9 cellular contexts compared by ENCODE assay signal in the genomic region with DNA sequence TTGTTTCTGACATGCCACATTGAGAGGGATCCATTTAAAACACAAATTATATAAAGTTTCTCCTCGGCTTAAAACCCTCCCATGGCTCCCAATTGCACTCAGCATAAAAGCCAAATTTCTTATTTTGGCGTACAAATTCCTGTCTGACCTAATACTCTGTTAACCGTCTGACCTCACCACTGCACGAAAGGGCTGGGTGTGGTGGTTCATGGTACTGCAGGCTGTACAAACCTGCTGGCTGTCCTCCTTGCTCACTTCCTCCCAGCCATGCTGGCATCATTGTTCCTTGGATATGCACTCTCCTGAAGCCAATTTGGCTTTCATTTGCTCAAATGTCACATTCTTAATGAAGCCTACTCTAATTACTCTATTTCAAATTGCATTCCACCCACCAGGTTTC.
DNase-seq lines count a peak whose midpoint lies in the region; ATAC-seq, FAIRE-seq and TF ChIP-seq lines count a peak whose summit lies in the region.
"Had no signal": no experiment of that assay in that cellular context is flagged by ENCODE, and none has a peak within 500 bp of the region (broad histone marks: within the 10 kb centered on the region; RNA-seq: fewer than 3 reads in every experiment).

No MANE protein-coding gene starts in this region.

- no peaks in the 10 kb centered on the region for H3K79me2 ChIP-seq in GM12878 (ENCODE audit: control insufficient read depth, insufficient read depth, low read length)

- H3K4me2 ChIP-seq in GM12878 (ENCODE audit: control insufficient read depth, insufficient read depth), result no peak overlapping the region

- CTCF ChIA-PET in GM12878 (lab: Yijun Ruan, JAX), result no interaction called here

- no peak for TF ChIP-seq EP300 in GM12878 (IDR thresholded peaks at IDR 0.05; ENCODE audit: borderline replicate concordance in 1 of 2, control insufficient read depth in 1 of 2, low read depth in 2 of 2, low read length in 2 of 2)

- WGBS in GM12878 (ENCODE audit: insufficient coverage, insufficient replicate concordance, low lambda C conversion rate, missing lambda C conversion rate), result 1% methylated on average over 4 of the region's 4 CpGs
- WGBS in pancreas, 2 donors, result 19 to 28% methylated on average over 4 of the region's 4 CpGs

- no peaks in the 10 kb centered on the region for H3K4me1 ChIP-seq in GM12878 (ENCODE audit: control insufficient read depth, insufficient read depth, low read length)
- no peaks in the 10 kb centered on the region for H3K4me1 ChIP-seq in pancreas

- POLR2A ChIA-PET in GM12878 (lab: Charles Lee), result no interaction called here

- no peaks in the 10 kb centered on the region for H4K20me1 ChIP-seq in GM12878 (ENCODE audit: control insufficient read depth, insufficient read depth)

- no peak for TF ChIP-seq RAD21 in GM12878 (IDR thresholded peaks at IDR 0.05; ENCODE audit: insufficient read depth, low read depth, low read length)

- intact Hi-C loops in GM12878 (cut with micrococcal nuclease; ENCODE audit: unreplicated experiment), result no loop called here
- intact Hi-C loops in pancreas (cut with DNase I), result no loop called here

- SMC1A ChIA-PET in GM12878 (lab: Charles Lee; ENCODE audit: uncharacterized antibody, unreplicated experiment), result no interaction called here

- H3K9me3 ChIP-seq in GM12878 (replicated peaks; ENCODE audit: control insufficient read depth, insufficient read depth, low read length) (no peaks in the 10 kb centered on the region), pancreas (no peaks in the 10 kb centered on the region)

- in situ Hi-C loops in GM12878 (cut with MboI), result no loop called here

- DNase-seq in SIG-M5 treated with dmso at 0.1 percent for 504 hours (lab: John Stamatoyannopoulos, UW; ENCODE audit: unreplicated experiment) (peak; percentile 8), SIG-M5 (lab: John Stamatoyannopoulos, UW) (no peak), GM12878 (ENCODE audit: low read depth, low spot score) (no peak), pancreas (peak in 1 of 6 donors; percentile 6), foreskin melanocyte (no peak)
- DNase-seq: activated CD4-positive, CD25-positive, alpha-beta regulatory T cell had no signal

- no peak overlapping the region for H3K4me3 ChIP-seq in GM12878
- H3K4me3 ChIP-seq in pancreas, result no peak overlapping the region

- TF ChIP-seq POLR2A in GM12878 (IDR thresholded peaks at IDR 0.05; ENCODE audit: low read depth, low read length), result no peak

- TF ChIP-seq CTCF in GM12878 (IDR thresholded peaks at IDR 0.05 in 2 of 3, conservative IDR thresholded peaks at IDR 0.05 in 1 of 3; ENCODE audit: control insufficient read depth in 2 of 3, extremely low read depth in 1 of 3, insufficient read depth in 1 of 3, low read depth in 3 of 3, low read length in 3 of 3) (peak; percentile 9 to 49 (median 42); a peak in 3 of 6 replicates), pancreas (IDR thresholded peaks at IDR 0.05) (peak in 3 of 4 donors; percentile 25 to 33 (median 28))

- peak; percentile 55 for ATAC-seq in HG03520 (IDR thresholded peaks at IDR 0.05; ENCODE audit: unreplicated experiment)
- ATAC-seq in GM12878, result peak; percentile 76
- ATAC-seq in pancreas, result no peak
- ATAC-seq in GM18873 (IDR thresholded peaks at IDR 0.05; ENCODE audit: low FRiP score, unreplicated experiment), result no peak
- no peak for ATAC-seq in GM21825 (IDR thresholded peaks at IDR 0.05; ENCODE audit: unreplicated experiment)

- FAIRE-seq in GM12878 (lab: Jason Lieb, UNC) (no peak), pancreas (lab: Jason Lieb, UNC) (no peak)

- RAD21 ChIA-PET in GM12878 (lab: Charles Lee; ENCODE audit: unreplicated experiment), result no interaction called here

- no peaks in the 10 kb centered on the region for H3K27me3 ChIP-seq in GM12878 (replicated peaks in 1 of 2; ENCODE audit: control insufficient read depth in 2 of 2, insufficient read depth in 2 of 2, low read length in 1 of 2)
- no peaks in the 10 kb centered on the region for H3K27me3 ChIP-seq in pancreas

- BruUV-seq in GM12878 (replicated peaks; lab: Mats Ljungman, UMichigan), result no TSS peak

- H3K27ac ChIP-seq in GM12878 (ENCODE audit: control insufficient read depth, insufficient read depth) (no peak overlapping the region), pancreas (no peak overlapping the region)

- H2AFZ ChIP-seq in GM12878 (ENCODE audit: control insufficient read depth, low read depth, low read length), result no peak overlapping the region

- H3K36me3 ChIP-seq in GM12878 (ENCODE audit: control insufficient read depth in 2 of 2, insufficient read depth in 2 of 2, low read length in 1 of 2) (no peaks in the 10 kb centered on the region), pancreas (no peaks in the 10 kb centered on the region)

- no peak overlapping the region for H3K9ac ChIP-seq in GM12878 (ENCODE audit: control insufficient read depth, insufficient read depth, low read length)

TF ChIP-seq in GM12878, 131 proteins besides CTCF, POLR2A, EP300 and RAD21:
- no peak for TF ChIP-seq TARDBP (IDR thresholded peaks at IDR 0.05; ENCODE audit: borderline replicate concordance)
- TF ChIP-seq SPI1 (IDR thresholded peaks at IDR 0.05; ENCODE audit: borderline replicate concordance, insufficient read depth, low read depth, low read length), result peak; percentile 54; the same call in 1 of the 2 replicates

Comparison
In these comparisons a context has a peak if more than half of its experiments do, and no peak if none do; other contexts are left out.
1. ATAC-seq: peak in HG03520 (single experiment) and GM12878 (single experiment); none in pancreas (0 of 4), GM18873 (single experiment) and GM21825 (single experiment).